30 cellular contexts compared by ENCODE assay signal in the genomic region with DNA sequence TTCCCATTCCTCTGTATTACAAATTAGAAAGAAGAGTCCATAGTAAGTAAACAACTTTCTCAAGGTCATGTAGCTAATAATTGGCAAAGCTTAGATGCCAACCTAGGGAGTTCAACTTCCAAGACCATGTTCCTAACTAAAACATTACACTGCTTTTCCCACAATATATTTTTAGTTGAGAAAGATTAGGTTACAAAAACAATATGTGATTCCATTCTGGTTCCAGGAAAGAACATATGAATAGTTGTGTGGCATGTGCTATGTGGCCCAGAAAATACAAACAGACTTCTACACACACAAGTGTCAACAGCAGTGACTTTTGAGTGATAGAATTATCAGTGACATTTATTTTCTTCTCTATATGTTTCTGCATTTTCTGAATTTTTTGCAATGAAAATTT.
"Had no signal": no experiment of that assay in that cellular context is flagged by ENCODE, and none has a peak within 500 bp of the region (broad histone marks: within the 10 kb centered on the region; RNA-seq: fewer than 3 reads in every experiment).

No MANE protein-coding gene starts in this region.

- H3K27ac ChIP-seq: epithelial cell of prostate, esophagus squamous epithelium, WERI-Rb-1 had no signal

- H3K27ac Mint-ChIP-seq: activated B cell treated with CpG ODN at 0.5 μM for 24 hours; activated CD4-positive, alpha-beta memory T cell treated with anti-CD3 and anti-CD28 coated beads for 36 hours; activated CD4-positive, alpha-beta T cell treated with anti-CD3 and anti-CD28 coated beads for 36 hours; activated CD4-positive, alpha-beta T cell treated with anti-CD3 and anti-CD28 coated beads, Interleukin-2, amount 10 ng/mL, durations not matched to agents 24 days and 14 days; activated CD8-positive, alpha-beta memory T cell treated with anti-CD3 and anti-CD28 coated beads, Interleukin-2, amount 10 ng/mL, durations not matched to agents 7 days and 5 days; activated CD8-positive, alpha-beta T cell treated with anti-CD3 and anti-CD28 coated beads, Interleukin-2, amount 10 ng/mL, durations not matched to agents 7 days and 5 days; activated naive CD4-positive, alpha-beta T cell treated with anti-CD3 and anti-CD28 coated beads for 36 hours; activated naive CD4-positive, alpha-beta T cell treated with anti-CD3 and anti-CD28 coated beads, Interleukin-2, amount 50 U/mL, for 24 hours; activated naive CD8-positive, alpha-beta T cell treated with anti-CD3 and anti-CD28 coated beads for 36 hours; activated naive CD8-positive, alpha-beta T cell treated with anti-CD3 and anti-CD28 coated beads, Interleukin-2, amount 50 U/mL, for 24 hours; activated T-helper 1 cell treated with anti-CD3 and anti-CD28 coated beads, Interleukin-12 subunit alpha, Interleukin-12 subunit beta, Interleukin-2, Interleukin-4 antibody, amounts not matched to agents 30 ng/mL and 10 ng/mL and 1 ng/mL, durations not matched to agents 14 hours and 24 hours and 36 hours; activated T-helper 2 cell treated with anti-CD3 and anti-CD28 coated beads, Interferon-gamma antibody, Interleukin-2, Interleukin-4, amounts not matched to agents 10 μg/mL and 5 μg/mL and 100 μg/mL, durations not matched to agents 14 hours and 24 hours and 36 hours; brain; T-helper 17 cell; T-helper 2 cell treated with Interferon-gamma antibody and Interleukin-4, amounts not matched to agents 5 μg/mL and 100 μg/mL, for 36 hours had no signal

- ATAC-seq: activated CD4-positive, alpha-beta T cell treated with anti-CD3 and anti-CD28 coated beads for 36 hours; activated CD8-positive, alpha-beta memory T cell treated with anti-CD3 and anti-CD28 coated beads, Interleukin-2, amount 10 ng/mL, durations not matched to agents 7 days and 5 days; activated CD8-positive, alpha-beta T cell treated with anti-CD3 and anti-CD28 coated beads, Interleukin-2, amount 10 ng/mL, durations not matched to agents 7 days and 5 days; activated naive CD8-positive, alpha-beta T cell treated with anti-CD3 and anti-CD28 coated beads, Interleukin-2, amount 50 U/mL, for 24 hours; T-helper 17 cell had no signal

- H3K27me3 Mint-ChIP-seq: activated B cell treated with CpG ODN at 0.5 μM for 24 hours; activated CD4-positive, alpha-beta T cell treated with anti-CD3 and anti-CD28 coated beads, Interleukin-2, amount 10 ng/mL, durations not matched to agents 24 days and 14 days; activated CD8-positive, alpha-beta memory T cell treated with anti-CD3 and anti-CD28 coated beads, Interleukin-2, amount 10 ng/mL, durations not matched to agents 7 days and 5 days; activated naive CD8-positive, alpha-beta T cell treated with anti-CD3 and anti-CD28 coated beads for 36 hours; activated naive CD8-positive, alpha-beta T cell treated with anti-CD3 and anti-CD28 coated beads, Interleukin-2, amount 50 U/mL, for 24 hours; brain; central memory CD8-positive, alpha-beta T cell; T-helper 17 cell had no signal

- H3K4me1 ChIP-seq: ascending aorta, esophagus squamous epithelium had no signal

- H3K36me3 ChIP-seq: ascending aorta, esophagus squamous epithelium, WERI-Rb-1 had no signal

- H3K9me3 ChIP-seq: ascending aorta, esophagus squamous epithelium had no signal

- DNase-seq: activated B cell treated with CpG ODN at 0.5 μM for 24 hours; activated CD4-positive, alpha-beta memory T cell treated with anti-CD3 and anti-CD28 coated beads for 36 hours; activated CD4-positive, alpha-beta T cell treated with anti-CD3 and anti-CD28 coated beads for 36 hours; activated CD4-positive, alpha-beta T cell treated with anti-CD3 and anti-CD28 coated beads, Interleukin-2, amount 10 ng/mL, durations not matched to agents 24 days and 14 days; activated CD4-positive, CD25-positive, alpha-beta regulatory T cell treated with anti-CD3 and anti-CD28 coated beads, Interleukin-2, amount 50 U/mL, for 72 hours; activated CD8-positive, alpha-beta memory T cell treated with anti-CD3 and anti-CD28 coated beads, Interleukin-2, amount 10 ng/mL, durations not matched to agents 7 days and 5 days; activated CD8-positive, alpha-beta memory T cell treated with anti-CD3 and anti-CD28 coated beads, Interleukin-2, amount 50 U/mL, for 4 hours; activated CD8-positive, alpha-beta T cell treated with anti-CD3 and anti-CD28 coated beads, Interleukin-2, amount 10 ng/mL, durations not matched to agents 7 days and 5 days; activated effector memory CD4-positive, alpha-beta T cell treated with anti-CD3 and anti-CD28 coated beads, Interleukin-2, amount 50 U/mL, for 16 hours; activated naive CD4-positive, alpha-beta T cell treated with anti-CD3 and anti-CD28 coated beads for 36 hours; activated naive CD8-positive, alpha-beta T cell treated with anti-CD3 and anti-CD28 coated beads for 36 hours; activated naive CD8-positive, alpha-beta T cell treated with anti-CD3 and anti-CD28 coated beads, Interleukin-2, amount 50 U/mL, for 24 hours; activated T-cell treated with anti-CD3 and anti-CD28 coated beads, Interleukin-2, amount 50 U/mL, for 1 hour; activated T-cell treated with anti-CD3 and anti-CD28 coated beads, Interleukin-2, amount 50 U/mL, for 48 hours; effector CD8-positive, alpha-beta T cell; esophagus squamous epithelium; foreskin fibroblast; head of caudate nucleus; T-helper 1 cell; T-helper 17 cell; T1000; WERI-Rb-1 had no signal

- H3K4me3 Mint-ChIP-seq: activated B cell treated with CpG ODN at 0.5 μM for 24 hours; activated CD4-positive, alpha-beta memory T cell treated with anti-CD3 and anti-CD28 coated beads for 36 hours; activated CD4-positive, alpha-beta T cell treated with anti-CD3 and anti-CD28 coated beads for 36 hours; activated CD4-positive, alpha-beta T cell treated with anti-CD3 and anti-CD28 coated beads, Interleukin-2, amount 10 ng/mL, durations not matched to agents 24 days and 14 days; activated CD8-positive, alpha-beta memory T cell treated with anti-CD3 and anti-CD28 coated beads, Interleukin-2, amount 10 ng/mL, durations not matched to agents 7 days and 5 days; activated CD8-positive, alpha-beta T cell treated with anti-CD3 and anti-CD28 coated beads, Interleukin-2, amount 10 ng/mL, durations not matched to agents 7 days and 5 days; activated naive CD4-positive, alpha-beta T cell treated with anti-CD3 and anti-CD28 coated beads for 36 hours; activated naive CD4-positive, alpha-beta T cell treated with anti-CD3 and anti-CD28 coated beads, Interleukin-2, amount 50 U/mL, for 24 hours; activated naive CD8-positive, alpha-beta T cell treated with anti-CD3 and anti-CD28 coated beads for 36 hours; activated naive CD8-positive, alpha-beta T cell treated with anti-CD3 and anti-CD28 coated beads, Interleukin-2, amount 50 U/mL, for 24 hours; activated T-helper 1 cell treated with anti-CD3 and anti-CD28 coated beads, Interleukin-12 subunit alpha, Interleukin-12 subunit beta, Interleukin-2, Interleukin-4 antibody, amounts not matched to agents 30 ng/mL and 10 ng/mL and 1 ng/mL, durations not matched to agents 14 hours and 24 hours and 36 hours; brain; central memory CD8-positive, alpha-beta T cell; T-helper 17 cell; T-helper 2 cell treated with Interferon-gamma antibody and Interleukin-4, amounts not matched to agents 5 μg/mL and 100 μg/mL, for 36 hours had no signal

- H3K36me3 Mint-ChIP-seq: activated CD4-positive, alpha-beta memory T cell treated with anti-CD3 and anti-CD28 coated beads for 36 hours; activated CD8-positive, alpha-beta memory T cell treated with anti-CD3 and anti-CD28 coated beads, Interleukin-2, amount 10 ng/mL, durations not matched to agents 7 days and 5 days; activated naive CD4-positive, alpha-beta T cell treated with anti-CD3 and anti-CD28 coated beads, Interleukin-2, amount 50 U/mL, for 24 hours; activated naive CD8-positive, alpha-beta T cell treated with anti-CD3 and anti-CD28 coated beads for 36 hours; brain had no signal

- H3K4me3 ChIP-seq: ascending aorta, esophagus squamous epithelium had no signal

- H3K4me1 Mint-ChIP-seq: activated B cell treated with CpG ODN at 0.5 μM for 24 hours; activated CD4-positive, alpha-beta T cell treated with anti-CD3 and anti-CD28 coated beads for 36 hours; activated CD4-positive, alpha-beta T cell treated with anti-CD3 and anti-CD28 coated beads, Interleukin-2, amount 10 ng/mL, durations not matched to agents 24 days and 14 days; activated CD8-positive, alpha-beta memory T cell treated with anti-CD3 and anti-CD28 coated beads, Interleukin-2, amount 10 ng/mL, durations not matched to agents 7 days and 5 days; activated naive CD4-positive, alpha-beta T cell treated with anti-CD3 and anti-CD28 coated beads, Interleukin-2, amount 50 U/mL, for 24 hours; activated naive CD8-positive, alpha-beta T cell treated with anti-CD3 and anti-CD28 coated beads for 36 hours; activated naive CD8-positive, alpha-beta T cell treated with anti-CD3 and anti-CD28 coated beads, Interleukin-2, amount 50 U/mL, for 24 hours; brain; central memory CD8-positive, alpha-beta T cell; T-helper 17 cell had no signal

- H3K27me3 ChIP-seq: ascending aorta, esophagus squamous epithelium had no signal
